25 cellular contexts compared by ENCODE assay signal in genomic region chr22:30299322-30299721, GRCh38. TPM values are rescaled to one million over a fixed set of nuclear protein-coding genes. Genes with fewer than 3 reads are reported as not detected.
DNase-seq lines count a peak whose midpoint lies in the region; ATAC-seq and TF ChIP-seq lines count a peak whose summit lies in the region.
"Had no signal": no experiment of that assay in that cellular context is flagged by ENCODE, and none has a peak within 500 bp of the region (broad histone marks: within the 10 kb centered on the region; RNA-seq: fewer than 3 reads in every experiment).

No MANE protein-coding gene starts in this region.

- H3K4me1 Mint-ChIP-seq in T-helper 2 cell treated with Interferon-gamma antibody and Interleukin-4, amounts not matched to agents 5 μg/mL and 100 μg/mL, for 36 hours (ENCODE audit: low read depth), result peaks cover 49% of the 10 kb centered on the region
- peaks cover 83% of the 10 kb centered on the region for H3K4me1 Mint-ChIP-seq in CD8-positive, alpha-beta T cell (ENCODE audit: low read depth)
- peaks cover 62% of the 10 kb centered on the region for H3K4me1 Mint-ChIP-seq in stimulated activated memory B cell treated with anti-CD40 and anti-IgM and Interleukin-4, amounts not matched to agents 10 μg/mL and 1 μg/mL and 100 μg/mL, for 72 hours
- H3K4me1 Mint-ChIP-seq in type B pancreatic cell (ENCODE audit: unreplicated experiment), result peaks cover 23% of the 10 kb centered on the region

- DNase-seq in T-helper 2 cell treated with Interferon-gamma antibody and Interleukin-4, amounts not matched to agents 5 μg/mL and 100 μg/mL, for 36 hours (ENCODE audit: low spot score), result no peak
- DNase-seq in T-helper 2 cell (no peak), esophagus muscularis mucosa (ENCODE audit: extremely low spot score) (no peak), NCI-H1417 (lab: John Stamatoyannopoulos, UW) (no peak), type B pancreatic cell (ENCODE audit: extremely low spot score, unreplicated experiment) (no peak)
- DNase-seq in CD8-positive, alpha-beta T cell, result no peak
- DNase-seq in activated CD8-positive, alpha-beta memory T cell treated with anti-CD3 and anti-CD28 coated beads, Interleukin-2, amount 50 U/mL, for 48 hours, result no peak
- DNase-seq: 8988T; activated CD4-positive, alpha-beta T cell treated with anti-CD3 and anti-CD28 coated beads, Interleukin-2, amount 10 ng/mL, durations not matched to agents 7 days and 5 days; activated CD8-positive, alpha-beta memory T cell treated with anti-CD3 and anti-CD28 coated beads, Interleukin-2, amount 50 U/mL, for 4 hours; activated gamma-delta T cell; caudate nucleus; foreskin melanocyte; GF-D8; kidney glomerular epithelial cell; naive B cell; NCI-H1436; NCI-H524 treated with DMSO at 0.1 percent for 48 hours; right lobe of liver; SW 1271 had no signal

- H3K4me3 ChIP-seq in CD8-positive, alpha-beta T cell (ENCODE audit: low read depth, low read length), result no peak overlapping the region
- H3K4me3 ChIP-seq in esophagus muscularis mucosa, result no peak overlapping the region
- H3K4me3 ChIP-seq: right lobe of liver, thoracic aorta had no signal

- no peaks in the 10 kb centered on the region for H3K27me3 ChIP-seq in CD8-positive, alpha-beta T cell (ENCODE audit: insufficient read depth, low read length)
- H3K27me3 ChIP-seq in esophagus muscularis mucosa, result no peaks in the 10 kb centered on the region
- H3K27me3 ChIP-seq: right lobe of liver had no signal

- POLR2A ChIA-PET in CD8-positive, alpha-beta T cell (lab: Charles Lee), result interaction anchor here (0.6 to 1.7 kb wide), 3 partner anchors 9 to 27 kb away, joined by 3 to 6 read pairs (median 4); partner anchors contain the start of gene TBC1D10A

- peaks cover 26% of the 10 kb centered on the region for H3K36me3 ChIP-seq in CD8-positive, alpha-beta T cell (ENCODE audit: insufficient read depth, low read length)
- H3K36me3 ChIP-seq in esophagus muscularis mucosa, result peaks cover 41 to 93% (median 79%) of the 10 kb centered on the region in 4 donors

- H3K9me3 Mint-ChIP-seq in T-helper 2 cell treated with Interferon-gamma antibody and Interleukin-4, amounts not matched to agents 5 μg/mL and 100 μg/mL, for 36 hours, result no peaks in the 10 kb centered on the region
- H3K9me3 Mint-ChIP-seq in CD8-positive, alpha-beta T cell, result no peaks in the 10 kb centered on the region
- no peaks in the 10 kb centered on the region for H3K9me3 Mint-ChIP-seq in stimulated activated memory B cell treated with anti-CD40 and anti-IgM and Interleukin-4, amounts not matched to agents 10 μg/mL and 1 μg/mL and 100 μg/mL, for 72 hours
- no peaks in the 10 kb centered on the region for H3K9me3 Mint-ChIP-seq in type B pancreatic cell
- H3K9me3 Mint-ChIP-seq: activated CD4-positive, alpha-beta T cell treated with anti-CD3 and anti-CD28 coated beads, Interleukin-2, amount 10 ng/mL, durations not matched to agents 7 days and 5 days; memory B cell; naive B cell had no signal

- H3K27me3 Mint-ChIP-seq in T-helper 2 cell treated with Interferon-gamma antibody and Interleukin-4, amounts not matched to agents 5 μg/mL and 100 μg/mL, for 36 hours (ENCODE audit: low read depth), result no peaks in the 10 kb centered on the region
- H3K27me3 Mint-ChIP-seq in CD8-positive, alpha-beta T cell (ENCODE audit: low read depth), result no peaks in the 10 kb centered on the region
- no peaks in the 10 kb centered on the region for H3K27me3 Mint-ChIP-seq in stimulated activated memory B cell treated with anti-CD40 and anti-IgM and Interleukin-4, amounts not matched to agents 10 μg/mL and 1 μg/mL and 100 μg/mL, for 72 hours
- H3K27me3 Mint-ChIP-seq in type B pancreatic cell, result no peaks in the 10 kb centered on the region
- H3K27me3 Mint-ChIP-seq: activated CD4-positive, alpha-beta T cell treated with anti-CD3 and anti-CD28 coated beads, Interleukin-2, amount 10 ng/mL, durations not matched to agents 7 days and 5 days; memory B cell; naive B cell had no signal

- H3K4me3 Mint-ChIP-seq in T-helper 2 cell treated with Interferon-gamma antibody and Interleukin-4, amounts not matched to agents 5 μg/mL and 100 μg/mL, for 36 hours, result no peak overlapping the region
- H3K4me3 Mint-ChIP-seq in CD8-positive, alpha-beta T cell, result peak overlapping the region; percentile 22
- H3K4me3 Mint-ChIP-seq in stimulated activated memory B cell treated with anti-CD40 and anti-IgM and Interleukin-4, amounts not matched to agents 10 μg/mL and 1 μg/mL and 100 μg/mL, for 72 hours, result no peak overlapping the region
- H3K4me3 Mint-ChIP-seq in type B pancreatic cell, result no peak overlapping the region
- H3K4me3 Mint-ChIP-seq: activated CD4-positive, alpha-beta T cell treated with anti-CD3 and anti-CD28 coated beads, Interleukin-2, amount 10 ng/mL, durations not matched to agents 7 days and 5 days; memory B cell had no signal

- no peak for TF ChIP-seq EP300 in esophagus muscularis mucosa (IDR thresholded peaks at IDR 0.05)

- 94% methylated on average over 13 of the region's 13 CpGs for WGBS in esophagus muscularis mucosa

- H3K27ac Mint-ChIP-seq in T-helper 2 cell treated with Interferon-gamma antibody and Interleukin-4, amounts not matched to agents 5 μg/mL and 100 μg/mL, for 36 hours, result peak overlapping the region; percentile 31
- H3K27ac Mint-ChIP-seq in CD8-positive, alpha-beta T cell, result peak overlapping the region; percentile 80
- H3K27ac Mint-ChIP-seq in stimulated activated memory B cell treated with anti-CD40 and anti-IgM and Interleukin-4, amounts not matched to agents 10 μg/mL and 1 μg/mL and 100 μg/mL, for 72 hours, result peak overlapping the region; percentile 60
- H3K27ac Mint-ChIP-seq in type B pancreatic cell, result no peak overlapping the region
- H3K27ac Mint-ChIP-seq: activated CD4-positive, alpha-beta T cell treated with anti-CD3 and anti-CD28 coated beads, Interleukin-2, amount 10 ng/mL, durations not matched to agents 7 days and 5 days; memory B cell had no signal

- TF ChIP-seq POLR2A in esophagus muscularis mucosa (IDR thresholded peaks at IDR 0.05; ENCODE audit: low read depth), result no peak

- CTCF ChIA-PET in CD8-positive, alpha-beta T cell (lab: Charles Lee), result interaction anchor here (1.1 to 20.4 kb wide), 3 partner anchors 9 to 127 kb away, joined by 3 to 528 read pairs (median 146); partner anchors contain the start of genes CASTOR1, RNF215 and SEC14L2

- H3K9me3 ChIP-seq in CD8-positive, alpha-beta T cell (ENCODE audit: low read length), result no peaks in the 10 kb centered on the region
- no peaks in the 10 kb centered on the region for H3K9me3 ChIP-seq in esophagus muscularis mucosa
- H3K9me3 ChIP-seq: right lobe of liver, thoracic aorta had no signal

- no peak for ATAC-seq in CD8-positive, alpha-beta T cell
- no peak for ATAC-seq in stimulated activated memory B cell treated with anti-CD40 and anti-IgM and Interleukin-4, amounts not matched to agents 10 μg/mL and 1 μg/mL and 100 μg/mL, for 72 hours
- ATAC-seq: right lobe of liver, Right ventricle myocardium inferior had no signal

- intact Hi-C loops in CD8-positive, alpha-beta T cell (cut with DNase I, micrococcal nuclease), result no loop called here
- intact Hi-C loops in esophagus muscularis mucosa (cut with DNase I), result no loop called here

- no peak for TF ChIP-seq CTCF in CD8-positive, alpha-beta T cell (IDR thresholded peaks at IDR 0.05)
- TF ChIP-seq CTCF in esophagus muscularis mucosa (IDR thresholded peaks at IDR 0.05), result no peak
- no peak for TF ChIP-seq CTCF in type B pancreatic cell (conservative IDR thresholded peaks at IDR 0.05)

- H3K27ac ChIP-seq in CD8-positive, alpha-beta T cell (ENCODE audit: low read depth, low read length), result peak overlapping the region; percentile 39
- H3K27ac ChIP-seq in esophagus muscularis mucosa (replicated peaks in 1 of 4), result peak overlapping the region in 3 of 4 donors; percentile 40 to 87 (median 42)
- H3K27ac ChIP-seq: right lobe of liver had no signal

- peaks cover 65% of the 10 kb centered on the region for H3K36me3 Mint-ChIP-seq in T-helper 2 cell treated with Interferon-gamma antibody and Interleukin-4, amounts not matched to agents 5 μg/mL and 100 μg/mL, for 36 hours (ENCODE audit: low read depth)
- H3K36me3 Mint-ChIP-seq in CD8-positive, alpha-beta T cell, result peaks cover 83% of the 10 kb centered on the region
- H3K36me3 Mint-ChIP-seq in stimulated activated memory B cell treated with anti-CD40 and anti-IgM and Interleukin-4, amounts not matched to agents 10 μg/mL and 1 μg/mL and 100 μg/mL, for 72 hours, result peaks cover 69% of the 10 kb centered on the region
- peaks cover 3% of the 10 kb centered on the region for H3K36me3 Mint-ChIP-seq in type B pancreatic cell

- peaks cover 96% of the 10 kb centered on the region for H3K4me1 ChIP-seq in CD8-positive, alpha-beta T cell (ENCODE audit: insufficient read depth, low read length)
- H3K4me1 ChIP-seq in esophagus muscularis mucosa, result peaks cover 42 to 62% (median 50%) of the 10 kb centered on the region in 4 donors

RNA-seq across cellular contexts. Expression of gene CASTOR1, which starts 10.0 kb away (rescaled TPM):
- 10 to 100 TPM; 17.2 to 21.9 TPM for total RNA-seq in CD8-positive, alpha-beta T cell
- 10 to 100 TPM; 16.5 to 19.4 (median 17.8) TPM for total RNA-seq in esophagus muscularis mucosa
- total RNA-seq in type B pancreatic cell (ENCODE audit: low replicate concordance), result 11.4 TPM in 2 replicates

RNA-seq across cellular contexts. Expression of gene TBC1D10A, which starts 27.4 kb away (rescaled TPM):
- total RNA-seq in CD8-positive, alpha-beta T cell, result 10 to 100 TPM; 77.5 to 87.3 TPM
- total RNA-seq in esophagus muscularis mucosa (10 to 100 TPM; 29.5 to 40.3 (median 38.0) TPM), type B pancreatic cell (ENCODE audit: low replicate concordance) (15.3 and 21.5 TPM in 2 replicates)

RNA-seq across cellular contexts. Expression of gene OSM, which starts 32.7 kb away (rescaled TPM):
- total RNA-seq in CD8-positive, alpha-beta T cell, result 10 to 100 TPM; 26.1 to 26.5 TPM
- total RNA-seq in esophagus muscularis mucosa (1 to 10 TPM in 1 of 4 donors, under 1 TPM in 1, not detected in 2; 0.57 to 8.3 TPM), type B pancreatic cell (ENCODE audit: low replicate concordance) (not detected in 2 replicates)
- total RNA-seq: osteocyte had no signal

RNA-seq across cellular contexts. Expression of gene LIF, which starts 52.8 kb away (rescaled TPM):
- under 1 TPM; 0.30 to 0.42 TPM for total RNA-seq in CD8-positive, alpha-beta T cell
- total RNA-seq in esophagus muscularis mucosa, result 1 to 10 TPM in 2 of 4 donors, under 1 TPM in 2; 0.19 to 4.8 (median 1.6) TPM
- 3.8 and 9.8 TPM in 2 replicates for total RNA-seq in type B pancreatic cell (ENCODE audit: low replicate concordance)

RNA-seq across cellular contexts. Expression of gene SF3A1, which starts 57.4 kb away (rescaled TPM):
- total RNA-seq in CD8-positive, alpha-beta T cell, result 100 to 1,000 TPM; 406 to 422 TPM
- 10 to 100 TPM; 32.8 to 85.8 (median 60.0) TPM for total RNA-seq in esophagus muscularis mucosa
- total RNA-seq in type B pancreatic cell (ENCODE audit: low replicate concordance), result 160 and 190 TPM in 2 replicates
